Comparison of ENCODE assay signal across 25 cellular contexts in the genomic region with DNA sequence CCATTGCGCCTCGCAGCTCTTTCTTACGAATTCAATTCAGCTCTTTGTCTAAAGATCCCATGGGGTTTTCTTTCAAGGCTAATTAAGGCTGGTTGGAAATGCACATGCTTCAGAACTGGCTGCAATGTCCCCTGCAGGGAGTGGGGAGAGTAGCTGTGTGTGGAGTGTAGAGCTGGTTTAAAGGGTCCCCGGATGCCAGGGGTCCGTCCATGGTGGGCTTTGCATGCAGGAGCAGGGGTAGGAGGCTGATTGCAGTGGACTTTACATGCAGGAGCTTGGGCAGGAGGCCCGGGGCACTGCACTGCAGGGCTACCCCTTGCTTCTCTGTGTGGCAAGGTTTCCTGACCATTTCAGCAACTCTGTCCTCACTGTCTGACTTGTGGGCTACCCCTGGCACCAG.
DNase-seq lines count a peak whose midpoint lies in the region; ATAC-seq lines count a peak whose summit lies in the region.
"Had no signal": no experiment of that assay in that cellular context is flagged by ENCODE, and none has a peak within 500 bp of the region (broad histone marks: within the 10 kb centered on the region; RNA-seq: fewer than 3 reads in every experiment).

No MANE protein-coding gene starts in this region.

- ATAC-seq in sciatic nerve (peak; percentile 78), HG03342 (IDR thresholded peaks at IDR 0.05; ENCODE audit: unreplicated experiment) (no peak), HG02763 (IDR thresholded peaks at IDR 0.05; ENCODE audit: unreplicated experiment) (no peak)
- ATAC-seq: left cardiac atrium; right cardiac atrium; stimulated activated naive CD8-positive, alpha-beta T cell treated with anti-CD3 and anti-CD28 coated beads, Interleukin-15, Interleukin-2, amounts not matched to agents 100 U/mL and 50 U/mL, for 24 hours had no signal

- intact Hi-C loops in sciatic nerve (cut with DNase I): no loop called here

- DNase-seq in activated effector memory CD4-positive, alpha-beta T cell treated with anti-CD3 and anti-CD28 coated beads, Interleukin-2, amount 50 U/mL, for 16 hours: peak; percentile 21
- DNase-seq in activated effector memory CD4-positive, alpha-beta T cell treated with Interleukin-2 at 50 U/mL for 16 hours: no peak
- DNase-seq in NCI-H345 (lab: John Stamatoyannopoulos, UW): peak; percentile 39
- DNase-seq in iPS-NIHi11 (ENCODE audit: low spot score): peak; percentile 50
- peak; percentile 37 for DNase-seq in sciatic nerve (ENCODE audit: low spot score)
- no peak for DNase-seq in central memory CD4-positive, alpha-beta T cell
- DNase-seq: 8988T; activated CD4-positive, alpha-beta T cell treated with anti-CD3 and anti-CD28 coated beads, Interleukin-2, amount 50 U/mL, for 1 hour; activated naive CD4-positive, alpha-beta T cell; activated T-cell treated with anti-CD3 and anti-CD28 coated beads, Interleukin-2, amount 50 U/mL, for 24 hours; cerebellar nuclear complex; foreskin melanocyte; KBM-7; left cardiac atrium; NCI-H1105; NCI-H2081 treated with DMSO at 0.1 percent for 48 hours; NCI-H446 treated with DMSO at 0.1 percent for 48 hours; NCI-H82; right cardiac atrium; stimulated activated CD4-positive, alpha-beta T cell treated with anti-CD3 and anti-CD28 coated beads, Interleukin-2, amount 100 ng/mL, for 24 hours; stimulated activated naive CD8-positive, alpha-beta T cell treated with anti-CD3 and anti-CD28 coated beads, Interleukin-15, Interleukin-2, amounts not matched to agents 100 U/mL and 50 U/mL, for 24 hours; T1000; WERI-Rb-1 had no signal

Comparison
In these comparisons a context has a peak if more than half of its experiments do, and no peak if none do; other contexts are left out.
1. DNase-seq: peak in activated effector memory CD4-positive, alpha-beta T cell treated with anti-CD3 and anti-CD28 coated beads, Interleukin-2, amount 50 U/mL, for 16 hours (single experiment), NCI-H345 (single experiment), iPS-NIHi11 (single experiment) and sciatic nerve (single experiment); none in activated effector memory CD4-positive, alpha-beta T cell treated with Interleukin-2 at 50 U/mL for 16 hours (single experiment) and central memory CD4-positive, alpha-beta T cell (single experiment).